In the genomic region with DNA sequence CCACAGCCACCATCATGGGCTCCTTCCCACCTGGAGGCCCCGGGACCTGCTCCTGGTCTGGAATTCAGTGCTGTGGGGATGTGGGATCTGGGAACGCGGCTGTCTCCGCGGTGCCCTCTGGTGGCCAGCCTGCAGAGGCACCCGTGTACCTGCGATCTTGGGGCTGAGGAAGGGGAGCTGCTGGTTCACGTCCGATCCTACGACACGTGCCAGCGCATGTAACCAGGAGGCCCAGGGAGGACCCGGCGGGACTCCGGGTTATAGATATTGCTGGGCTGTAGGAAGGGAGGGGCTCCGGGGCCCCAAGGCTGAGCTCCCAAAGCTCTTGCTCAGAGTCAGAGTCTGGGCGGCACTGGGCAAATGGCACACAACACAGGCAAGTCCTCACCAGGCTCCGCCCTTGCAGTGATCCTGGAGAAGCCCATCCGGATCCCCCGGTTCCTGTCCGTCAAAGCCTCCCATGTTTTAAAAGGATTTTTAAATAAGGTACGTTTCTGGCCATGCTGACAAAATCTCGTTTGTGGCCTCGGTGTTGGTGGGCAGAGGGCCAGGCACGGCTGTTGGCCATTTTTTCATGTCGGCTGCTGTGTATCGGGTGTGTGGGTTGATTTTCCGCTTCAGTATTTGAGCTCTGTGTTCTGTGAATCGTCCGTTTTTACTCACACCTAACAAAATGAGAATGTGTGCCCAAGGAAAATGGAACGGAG, we compare ENCODE assay signal across 8 cellular contexts. TPM values are rescaled to one million over a fixed set of nuclear protein-coding genes. Genes with fewer than 3 reads are reported as not detected.
A peak's percentile ranks its signal among the peaks of the same experiment; 100 is the strongest.
DNase-seq lines count a peak whose midpoint lies in the region; ATAC-seq and TF ChIP-seq lines count a peak whose summit lies in the region.

No MANE protein-coding gene starts in this region.

- H3K79me2 ChIP-seq in OCI-LY1 (ENCODE audit: insufficient read depth, low read length), result no peaks in the 10 kb centered on the region

- no peaks in the 10 kb centered on the region for H4K20me1 ChIP-seq in OCI-LY1 (ENCODE audit: insufficient read depth, low read length)

- H3K27ac ChIP-seq in OCI-LY1 (ENCODE audit: low read depth, low read length, poor library complexity, severe bottlenecking), result no peak overlapping the region

- no peak overlapping the region for H3K4me2 ChIP-seq in OCI-LY1 (ENCODE audit: low read length)

- no peaks in the 10 kb centered on the region for H3K27me3 Mint-ChIP-seq in activated naive CD8-positive, alpha-beta T cell treated with anti-CD3 and anti-CD28 coated beads, Interleukin-2, amount 10 ng/mL, durations not matched to agents 7 days and 5 days

- no peaks in the 10 kb centered on the region; the same call in 1 of the 2 replicates for H3K27me3 ChIP-seq in OCI-LY1 (ENCODE audit: insufficient read depth, low read length)

- H3K4me3 Mint-ChIP-seq in activated naive CD8-positive, alpha-beta T cell treated with anti-CD3 and anti-CD28 coated beads, Interleukin-2, amount 10 ng/mL, durations not matched to agents 7 days and 5 days, result no peak overlapping the region

- TF ChIP-seq CTCF in HFF-Myc (IDR thresholded peaks at IDR 0.05; ENCODE audit: low read depth, low read length, missing control alignments), result peak; percentile 98
- peak; percentile 84 for TF ChIP-seq CTCF in OCI-LY1 (IDR thresholded peaks at IDR 0.05; ENCODE audit: low read length)

- no peaks in the 10 kb centered on the region for H3K9me3 ChIP-seq in OCI-LY1 (ENCODE audit: low read length)

- ATAC-seq in activated naive CD8-positive, alpha-beta T cell treated with anti-CD3 and anti-CD28 coated beads, Interleukin-2, amount 10 ng/mL, durations not matched to agents 7 days and 5 days (ENCODE audit: low read depth), result peak; percentile 47
- peak; percentile 75 for ATAC-seq in Right ventricle myocardium inferior

- H3F3A ChIP-seq in OCI-LY1 (ENCODE audit: insufficient read depth, low read length), result no peaks in the 10 kb centered on the region

- no peaks in the 10 kb centered on the region for H3K36me3 ChIP-seq in OCI-LY1 (ENCODE audit: insufficient read depth, low read length)

- POLR2A ChIA-PET in activated naive CD8-positive, alpha-beta T cell treated with anti-CD3 and anti-CD28 coated beads, Interleukin-2, amount 10 ng/mL, durations not matched to agents 7 days and 5 days (lab: Charles Lee), result interaction anchor here (1.1 to 1.5 kb wide), 2 partner anchors 20 to 41 kb away, joined by 3 to 4 read pairs; partner anchors contain the start of gene FAAP20

- H2AFZ ChIP-seq in OCI-LY1 (ENCODE audit: low read length), result no peak overlapping the region

- no peaks in the 10 kb centered on the region for H3K36me3 Mint-ChIP-seq in activated naive CD8-positive, alpha-beta T cell treated with anti-CD3 and anti-CD28 coated beads, Interleukin-2, amount 10 ng/mL, durations not matched to agents 7 days and 5 days

- intact Hi-C loops in Right ventricle myocardium inferior (cut with DNase I), result loop anchor here (2.0 to 10.0 kb wide), 2 partner anchors 42 to 220 kb away; no protein-coding TSS in a partner anchor

- no peaks in the 10 kb centered on the region for H3K4me1 ChIP-seq in OCI-LY1 (ENCODE audit: insufficient read depth, low read length, severe bottlenecking)

- no peaks in the 10 kb centered on the region for H3K9me3 Mint-ChIP-seq in activated naive CD8-positive, alpha-beta T cell treated with anti-CD3 and anti-CD28 coated beads, Interleukin-2, amount 10 ng/mL, durations not matched to agents 7 days and 5 days

- no peaks in the 10 kb centered on the region for H3K4me1 Mint-ChIP-seq in activated naive CD8-positive, alpha-beta T cell treated with anti-CD3 and anti-CD28 coated beads, Interleukin-2, amount 10 ng/mL, durations not matched to agents 7 days and 5 days

- H3K27ac Mint-ChIP-seq in activated naive CD8-positive, alpha-beta T cell treated with anti-CD3 and anti-CD28 coated beads, Interleukin-2, amount 10 ng/mL, durations not matched to agents 7 days and 5 days, result no peak overlapping the region

- no peak overlapping the region for H3K9ac ChIP-seq in OCI-LY1 (ENCODE audit: low read length)

- DNase-seq in CMK (ENCODE audit: low read depth) (peak; percentile 52), HFF-Myc (ENCODE audit: extremely low read depth, low read depth) (no peak), Right ventricle myocardium inferior (ENCODE audit: missing footprints) (peak; percentile 87), pons (ENCODE audit: low spot score) (peak; percentile 29), mucosa of gallbladder (ENCODE audit: low spot score) (no peak), NCI-H2107 (lab: John Stamatoyannopoulos, UW) (no peak)
- DNase-seq in activated naive CD8-positive, alpha-beta T cell treated with anti-CD3 and anti-CD28 coated beads, Interleukin-2, amount 10 ng/mL, durations not matched to agents 7 days and 5 days, result peak; percentile 65

- H3K4me3 ChIP-seq in HFF-Myc (replicated peaks; ENCODE audit: low read depth, low read length), result peak overlapping the region; percentile 42
- H3K4me3 ChIP-seq in OCI-LY1 (ENCODE audit: low read depth, low read length, poor library complexity, severe bottlenecking), result no peak overlapping the region

- no peaks in the 10 kb centered on the region for H3K9me2 ChIP-seq in OCI-LY1 (ENCODE audit: low read depth, low read length)

RNA-seq across cellular contexts. Expression of gene FAAP20, which starts 20.1 kb away (rescaled TPM):
- total RNA-seq in activated naive CD8-positive, alpha-beta T cell treated with anti-CD3 and anti-CD28 coated beads, Interleukin-2, amount 10 ng/mL, durations not matched to agents 7 days and 5 days, result 10 to 100 TPM; 59.0 to 61.0 TPM
- total RNA-seq in Right ventricle myocardium inferior, result 43.9 TPM
- 74.2 TPM for total RNA-seq in mucosa of gallbladder

RNA-seq across cellular contexts. Expression of gene SKI, which starts 53.6 kb away (rescaled TPM):
- total RNA-seq in activated naive CD8-positive, alpha-beta T cell treated with anti-CD3 and anti-CD28 coated beads, Interleukin-2, amount 10 ng/mL, durations not matched to agents 7 days and 5 days, result 10 to 100 TPM; 59.3 to 71.6 TPM
- total RNA-seq in Right ventricle myocardium inferior (38.5 TPM), mucosa of gallbladder (78.9 TPM)

Comparison
In these comparisons a context has a peak if more than half of its experiments do, and no peak if none do; other contexts are left out.
1. DNase-seq: peak in CMK (single experiment), activated naive CD8-positive, alpha-beta T cell treated with anti-CD3 and anti-CD28 coated beads, Interleukin-2, amount 10 ng/mL, durations not matched to agents 7 days and 5 days (single experiment), Right ventricle myocardium inferior (single experiment) and pons (single experiment); none in HFF-Myc (single experiment), mucosa of gallbladder (single experiment) and NCI-H2107 (single experiment).